In the genomic region with DNA sequence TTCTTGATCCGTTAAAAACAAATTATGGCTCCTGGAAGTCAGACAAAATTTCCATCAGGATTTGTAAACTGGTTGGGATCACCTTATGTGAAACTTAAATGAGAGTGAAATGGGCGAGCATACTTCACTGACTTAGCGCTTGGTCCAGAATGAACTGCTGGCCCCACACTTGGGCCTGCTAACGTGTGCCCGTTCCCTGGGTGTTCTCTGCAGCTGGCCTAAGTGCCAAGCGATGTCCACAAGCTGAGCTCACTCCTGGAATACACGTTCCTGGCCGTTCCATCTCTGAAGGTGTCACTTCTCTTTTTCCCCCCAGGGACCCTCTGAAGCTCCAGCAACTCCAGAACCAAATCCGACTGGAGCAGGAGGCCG, we compare ENCODE assay signal across 8 cellular contexts.
DNase-seq lines count a peak whose midpoint lies in the region; ATAC-seq and TF ChIP-seq lines count a peak whose summit lies in the region.

No MANE protein-coding gene starts in this region.

- H3K36me3 ChIP-seq in HUES64 (ENCODE audit: insufficient read depth, low read length) (peaks cover 38% of the 10 kb centered on the region; the same call in 1 of the 2 replicates), stomach (peaks cover 0 to 16% (median 13%) of the 10 kb centered on the region in 4 donors)

- CTCF ChIA-PET in RWPE1 (lab: Yijun Ruan, JAX), result no interaction called here

- H3K27me3 ChIP-seq in HUES64 (ENCODE audit: insufficient read depth, low read length) (peaks cover 14% of the 10 kb centered on the region; the same call in 1 of the 2 replicates), stomach (peaks cover 0 to 9% (median 0%) of the 10 kb centered on the region in 3 donors)

- TF ChIP-seq POLR2A in stomach (IDR thresholded peaks at IDR 0.05), result no peak

- 93% methylated on average over 10 of the region's 10 CpGs for WGBS in HUES64
- 26 to 58% (median 45%) methylated on average over 10 of the region's 10 CpGs for WGBS in stomach, 5 donors

- H3K27ac ChIP-seq in HUES64 (ENCODE audit: low read depth, low read length) (no peak overlapping the region), stomach (peak overlapping the region; percentile 32 to 87 (median 80)), RWPE1 (no peak overlapping the region)

- no peak for TF ChIP-seq EP300 in stomach (IDR thresholded peaks at IDR 0.05)

- H3K9ac ChIP-seq in HUES64 (ENCODE audit: low read depth, low read length), result no peak overlapping the region; the same call in 1 of the 2 replicates

- ATAC-seq in left lobe of liver (peak; percentile 58), HG03159 (IDR thresholded peaks at IDR 0.05; ENCODE audit: unreplicated experiment) (no peak)

- H3K4me3 ChIP-seq in HUES64 (ENCODE audit: low read length) (peak overlapping the region; percentile 41), stomach (peak overlapping the region; percentile 44 to 58 (median 50))

- no peaks in the 10 kb centered on the region for H3K9me3 ChIP-seq in HUES64 (ENCODE audit: insufficient read depth, low read depth, low read length)
- H3K9me3 ChIP-seq in stomach, result no peaks in the 10 kb centered on the region

- intact Hi-C loops in stomach (cut with DNase I; ENCODE audit: low total_unique reads), result no loop called here

- no peak for TF ChIP-seq CTCF in stomach (IDR thresholded peaks at IDR 0.05)
- no peak for TF ChIP-seq CTCF in RWPE1 (conservative IDR thresholded peaks at IDR 0.05; ENCODE audit: low read depth)

- no peaks in the 10 kb centered on the region for H3K4me1 ChIP-seq in HUES64 (ENCODE audit: insufficient read depth, low read length)
- H3K4me1 ChIP-seq in stomach, result peaks cover 15 to 84% (median 44%) of the 10 kb centered on the region in 4 donors

- POLR2A ChIA-PET in RWPE1 (lab: Yijun Ruan, JAX; ENCODE audit: low non-redundant PET), result no interaction called here

- peak; percentile 38 for DNase-seq in astrocyte of the hippocampus (ENCODE audit: low read depth, low spot score)
- DNase-seq in left lobe of liver (ENCODE audit: low spot score), result no peak
- no peak for DNase-seq in stomach
- DNase-seq in ureter (ENCODE audit: low spot score), result no peak
- DNase-seq in RWPE1 (ENCODE audit: low spot score), result no peak
- no peak for DNase-seq in stimulated activated CD4-positive, alpha-beta T cell treated with anti-CD3 and anti-CD28 coated beads, Interleukin-4, amount 100 ng/mL, for 1 hour

Comparison
In these comparisons a context has a peak if more than half of its experiments do, and no peak if none do; other contexts are left out.
1. H3K27ac ChIP-seq: peak in stomach (5 of 5); none in HUES64 (single experiment) and RWPE1 (single experiment).